14 cellular contexts compared by ENCODE assay signal in the genomic region with DNA sequence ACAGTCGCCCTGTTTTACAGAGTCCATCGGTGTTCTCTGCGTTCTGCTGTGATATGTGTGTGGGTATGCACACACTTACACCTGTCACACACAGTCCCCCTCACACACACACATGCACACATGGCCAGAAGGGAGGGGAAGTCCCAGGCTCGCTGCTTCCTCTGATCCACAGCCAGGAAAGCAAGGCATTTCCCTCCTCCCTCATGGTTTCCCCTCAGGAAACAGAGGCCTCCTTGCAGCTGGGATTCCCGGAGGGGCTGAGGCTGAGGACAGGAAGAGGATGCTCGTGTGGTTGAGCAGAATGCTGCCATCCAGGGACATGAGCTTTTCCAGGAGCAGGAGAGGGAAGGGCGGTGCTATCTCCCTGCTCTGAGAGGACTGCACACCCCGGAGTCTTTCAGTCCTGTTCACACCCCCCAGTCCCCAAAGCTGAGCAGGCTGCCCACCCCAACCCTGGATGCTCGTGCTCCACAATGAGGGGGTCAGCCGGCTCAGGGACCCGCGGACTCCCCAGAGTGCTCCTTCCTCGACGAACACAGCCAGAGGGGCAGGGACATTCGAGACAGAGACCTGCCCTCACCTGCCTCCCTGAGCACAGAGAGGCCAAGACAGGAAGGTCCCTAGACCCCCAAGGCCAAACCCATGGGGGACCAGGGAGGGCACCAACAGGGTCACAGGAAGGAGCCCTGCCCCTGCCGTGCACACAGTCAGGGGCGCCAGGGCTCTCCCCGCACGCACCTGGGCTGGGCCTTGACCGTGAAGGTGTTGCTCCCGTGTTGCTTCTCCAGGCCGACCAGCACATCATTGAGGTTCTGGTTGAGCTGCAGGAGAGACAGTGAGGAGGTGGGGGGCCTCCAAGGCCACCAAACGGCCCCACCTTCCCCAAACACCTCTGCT. TPM values are rescaled to one million over a fixed set of nuclear protein-coding genes. Genes with fewer than 3 reads are reported as not detected.
DNase-seq lines count a peak whose midpoint lies in the region; ATAC-seq and TF ChIP-seq lines count a peak whose summit lies in the region.
"Had no signal": no experiment of that assay in that cellular context is flagged by ENCODE, and none has a peak within 500 bp of the region (broad histone marks: within the 10 kb centered on the region; RNA-seq: fewer than 3 reads in every experiment).

No MANE protein-coding gene starts in this region.

- WGBS in stomach, 5 donors, result 74 to 86% (median 81%) methylated on average over 16 to 23 of the region's 23 CpGs

- peak overlapping the region; percentile 37 to 61 for H3K27ac Mint-ChIP-seq in activated naive CD4-positive, alpha-beta T cell treated with anti-CD3 and anti-CD28 coated beads, Interleukin-2, amount 50 U/mL, for 72 hours
- H3K27ac Mint-ChIP-seq: activated CD8-positive, alpha-beta memory T cell treated with anti-CD3 and anti-CD28 coated beads, Interleukin-2, amount 10 ng/mL, durations not matched to agents 7 days and 5 days; activated naive CD8-positive, alpha-beta T cell treated with anti-CD3 and anti-CD28 coated beads for 36 hours had no signal

- H3K9me3 ChIP-seq in stomach, result no peaks in the 10 kb centered on the region
- H3K9me3 ChIP-seq: A549 had no signal

- no peaks in the 10 kb centered on the region for H3K27me3 ChIP-seq in stomach

- no peak for DNase-seq in activated naive CD4-positive, alpha-beta T cell treated with anti-CD3 and anti-CD28 coated beads, Interleukin-2, amount 50 U/mL, for 72 hours (ENCODE audit: low spot score in 2 of 2)
- no peak for DNase-seq in activated naive CD4-positive, alpha-beta T cell (lab: John Stamatoyannopoulos, UW)
- DNase-seq in astrocyte of the spinal cord (ENCODE audit: low read depth, low spot score) (peak; percentile 22), left lobe of liver (ENCODE audit: low spot score) (no peak), stomach (no peak)
- DNase-seq in activated CD8-positive, alpha-beta memory T cell treated with anti-CD3 and anti-CD28 coated beads, Interleukin-2, amount 50 U/mL, for 48 hours, result no peak
- DNase-seq: activated CD8-positive, alpha-beta memory T cell treated with anti-CD3 and anti-CD28 coated beads, Interleukin-2, amount 10 ng/mL, durations not matched to agents 7 days and 5 days; activated naive CD8-positive, alpha-beta T cell treated with anti-CD3 and anti-CD28 coated beads for 36 hours; immature natural killer cell; NCI-H1694; NCI-H526 had no signal

- peaks cover 22 to 71% (median 70%) of the 10 kb centered on the region in 4 donors for H3K36me3 ChIP-seq in stomach

- in situ Hi-C loops in astrocyte of the spinal cord (cut with HindIII; ENCODE audit: low sequenced_read_pairs), result no loop called here

- H3K9me3 Mint-ChIP-seq in activated naive CD4-positive, alpha-beta T cell treated with anti-CD3 and anti-CD28 coated beads, Interleukin-2, amount 50 U/mL, for 72 hours, result no peaks in the 10 kb centered on the region
- H3K9me3 Mint-ChIP-seq: activated naive CD8-positive, alpha-beta T cell treated with anti-CD3 and anti-CD28 coated beads for 36 hours; immature natural killer cell had no signal

- TF ChIP-seq EP300 in stomach (IDR thresholded peaks at IDR 0.05), result peak; percentile 21

- intact Hi-C loops in stomach (cut with DNase I; ENCODE audit: low total_unique reads), result no loop called here

- no peak for TF ChIP-seq CTCF in astrocyte of the spinal cord (IDR thresholded peaks at IDR 0.05; ENCODE audit: low read depth, low read length)
- TF ChIP-seq CTCF in stomach (IDR thresholded peaks at IDR 0.05), result no peak

- H3K4me3 ChIP-seq in astrocyte of the spinal cord (ENCODE audit: low read depth, low read length), result no peak overlapping the region
- H3K4me3 ChIP-seq in stomach, result no peak overlapping the region
- H3K4me3 ChIP-seq: A549 had no signal

- no peak overlapping the region for H3K27ac ChIP-seq in stomach

- TF ChIP-seq POLR2A in stomach (IDR thresholded peaks at IDR 0.05), result no peak

- peaks cover 15 to 36% (median 22%) of the 10 kb centered on the region in 4 donors for H3K4me1 ChIP-seq in stomach

- peaks cover 0 to 4% of the 10 kb centered on the region in 2 donors for H3K36me3 Mint-ChIP-seq in activated naive CD4-positive, alpha-beta T cell treated with anti-CD3 and anti-CD28 coated beads, Interleukin-2, amount 50 U/mL, for 72 hours

- ATAC-seq in activated naive CD4-positive, alpha-beta T cell treated with anti-CD3 and anti-CD28 coated beads, Interleukin-2, amount 50 U/mL, for 72 hours, result no peak
- peak; percentile 24 for ATAC-seq in left lobe of liver
- ATAC-seq in HG03175 (IDR thresholded peaks at IDR 0.05; ENCODE audit: unreplicated experiment), result no peak
- no peak for ATAC-seq in GM18909 (IDR thresholded peaks at IDR 0.05; ENCODE audit: poor library complexity, unreplicated experiment)
- ATAC-seq: A549; activated CD8-positive, alpha-beta memory T cell treated with anti-CD3 and anti-CD28 coated beads, Interleukin-2, amount 10 ng/mL, durations not matched to agents 7 days and 5 days had no signal

RNA-seq across cellular contexts. Expression of a gene that starts 45.3 kb away (rescaled TPM):
- total RNA-seq in activated naive CD4-positive, alpha-beta T cell treated with anti-CD3 and anti-CD28 coated beads, Interleukin-2, amount 50 U/mL, for 72 hours, result 10 to 100 TPM; 43.0 to 98.3 TPM
- total RNA-seq in left lobe of liver (28.6 TPM), stomach (100 to 1,000 TPM in 1 of 5 donors, 10 to 100 TPM in 4; 39.1 to 175 (median 45.1) TPM)
- polyA plus RNA-seq in stomach, result 10 to 100 TPM; 47.8 to 49.6 (median 47.8) TPM
